1 cellular context compared by ENCODE assay signal in genomic region chr1:5509664-5510452, GRCh38.
TF ChIP-seq lines count a peak whose summit lies in the region.

No MANE protein-coding gene starts in this region.

TF ChIP-seq in HepG2, 621 proteins besides CTCF, POLR2A, EP300 and RAD21 (continued from another document):
- TF ChIP-seq ZBTB8A (CRISPR knock-in tag; IDR thresholded peaks at IDR 0.05; ENCODE audit: borderline replicate concordance, low read depth): no peak
- no peak for TF ChIP-seq ZNF414 (CRISPR knock-in tag; IDR thresholded peaks at IDR 0.05)
- no peak for TF ChIP-seq KLF13 (CRISPR knock-in tag; IDR thresholded peaks at IDR 0.05)
- no peak for TF ChIP-seq MAFK (conservative IDR thresholded peaks at IDR 0.05 in 1 of 2, IDR thresholded peaks at IDR 0.05 in 1 of 2; ENCODE audit: low read length in 2 of 2)
- no peak for TF ChIP-seq ZNF251 (CRISPR knock-in tag; IDR thresholded peaks at IDR 0.05)
- peak; percentile 82 for TF ChIP-seq ZNF263 (CRISPR knock-in tag; IDR thresholded peaks at IDR 0.05)
- TF ChIP-seq HNF1A (IDR thresholded peaks at IDR 0.05; ENCODE audit: low read depth): no peak
- TF ChIP-seq HNF1A (CRISPR knock-in tag; IDR thresholded peaks at IDR 0.05; ENCODE audit: borderline replicate concordance): no peak
- no peak for TF ChIP-seq ZNF660 (CRISPR knock-in tag; IDR thresholded peaks at IDR 0.05; ENCODE audit: borderline replicate concordance, low read depth)
- peak; percentile 65 for TF ChIP-seq STAG1 (CRISPR knock-in tag; IDR thresholded peaks at IDR 0.05)
- no peak for TF ChIP-seq ZNF235 (CRISPR knock-in tag; IDR thresholded peaks at IDR 0.05; ENCODE audit: borderline replicate concordance)
- TF ChIP-seq ELK4 (CRISPR knock-in tag; IDR thresholded peaks at IDR 0.05; ENCODE audit: borderline replicate concordance): no peak
- no peak for TF ChIP-seq FOSL2 (CRISPR knock-in tag; IDR thresholded peaks at IDR 0.05)
- no peak for TF ChIP-seq PAF1 (CRISPR knock-in tag; IDR thresholded peaks at IDR 0.05)
- TF ChIP-seq THAP7 (CRISPR knock-in tag; IDR thresholded peaks at IDR 0.05): no peak
- no peak for TF ChIP-seq PHF21A (CRISPR knock-in tag; IDR thresholded peaks at IDR 0.05)
- TF ChIP-seq CAMTA2 (CRISPR knock-in tag; IDR thresholded peaks at IDR 0.05; ENCODE audit: borderline replicate concordance): no peak
- no peak for TF ChIP-seq MTA1 (CRISPR knock-in tag; IDR thresholded peaks at IDR 0.05; ENCODE audit: borderline replicate concordance)
- TF ChIP-seq PITX1 (CRISPR knock-in tag; IDR thresholded peaks at IDR 0.05): no peak
- no peak for TF ChIP-seq DMAP1 (CRISPR knock-in tag; IDR thresholded peaks at IDR 0.05)
- peak; percentile 73 for TF ChIP-seq SMC3 (IDR thresholded peaks at IDR 0.05; ENCODE audit: low read length)
